In the genomic region with DNA sequence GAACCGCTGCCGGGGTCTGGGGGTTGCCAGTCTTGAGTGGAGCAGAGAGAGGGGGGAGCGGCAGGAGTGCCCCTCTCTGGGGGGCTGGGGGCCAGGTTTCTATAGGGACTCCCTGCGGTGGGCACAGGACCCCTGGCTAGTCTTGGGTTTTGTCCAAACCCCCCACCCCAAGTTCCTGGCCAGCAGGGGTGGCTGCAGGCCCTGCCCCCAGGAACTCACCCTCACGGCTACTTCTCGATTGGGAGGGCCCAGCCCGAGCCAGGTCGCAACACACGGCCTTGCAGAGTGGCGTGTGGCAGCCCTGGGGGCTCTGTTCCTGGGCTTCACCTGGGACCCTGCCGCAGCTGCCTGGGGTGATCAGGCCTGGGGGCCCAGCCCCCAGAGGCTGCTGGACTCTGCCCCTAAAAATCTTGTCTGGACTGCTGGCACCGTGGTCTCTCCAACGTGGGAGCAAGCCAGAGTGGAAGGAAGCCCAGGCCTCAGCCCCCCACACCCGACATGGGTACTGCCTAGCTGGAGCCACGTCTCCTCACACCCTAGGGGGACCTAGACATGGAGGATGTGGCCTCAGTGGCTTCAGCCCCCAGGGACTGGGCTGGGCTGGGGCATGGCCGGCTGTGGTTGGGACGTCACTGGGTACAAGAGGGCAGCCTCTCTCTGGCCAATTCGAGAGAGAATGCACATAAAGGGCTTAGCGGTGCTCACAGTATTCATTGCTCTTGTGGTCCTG, we compare ENCODE assay signal across 17 cellular contexts. TPM values are rescaled to one million over a fixed set of nuclear protein-coding genes. Genes with fewer than 3 reads are reported as not detected.
DNase-seq lines count a peak whose midpoint lies in the region; ATAC-seq, FAIRE-seq and TF ChIP-seq lines count a peak whose summit lies in the region.
"Had no signal": no experiment of that assay in that cellular context is flagged by ENCODE, and none has a peak within 500 bp of the region (broad histone marks: within the 10 kb centered on the region; RNA-seq: fewer than 3 reads in every experiment).

No MANE protein-coding gene starts in this region.

- H3K36me3 ChIP-seq in HCT116 (ENCODE audit: control insufficient read depth in 1 of 2, insufficient read depth in 2 of 2, low read length in 2 of 2) (no peaks in the 10 kb centered on the region), HepG2 (replicated peaks in 1 of 2; ENCODE audit: control insufficient read depth in 1 of 2, insufficient read depth in 2 of 2, low read length in 2 of 2) (no peaks in the 10 kb centered on the region), WERI-Rb-1 (no peaks in the 10 kb centered on the region)
- H3K36me3 ChIP-seq: SJSA1 had no signal

- CTCF ChIA-PET in HCT116 (lab: Charles Lee) = no interaction called here
- CTCF ChIA-PET in HepG2 (lab: Yijun Ruan, JAX; ENCODE audit: low intra/inter-chr PET ratio, low total read pairs) = no interaction called here
- CTCF ChIA-PET in activated CD4-positive, alpha-beta memory T cell treated with anti-CD3 and anti-CD28 coated beads, Interleukin-2, amount 10 ng/mL, durations not matched to agents 7 days and 5 days (lab: Charles Lee) = no interaction called here

- H3K9me3 Mint-ChIP-seq in activated CD4-positive, alpha-beta memory T cell treated with anti-CD3 and anti-CD28 coated beads, Interleukin-2, amount 10 ng/mL, durations not matched to agents 7 days and 5 days = no peaks in the 10 kb centered on the region
- H3K9me3 Mint-ChIP-seq: activated B cell treated with CpG ODN at 0.5 μM for 24 hours; T-helper 2 cell treated with Interferon-gamma antibody and Interleukin-4, amounts not matched to agents 5 μg/mL and 100 μg/mL, for 36 hours had no signal

- peaks cover 9% of the 10 kb centered on the region for H3K4me1 Mint-ChIP-seq in T-helper 17 cell
- peaks cover 8% of the 10 kb centered on the region for H3K4me1 Mint-ChIP-seq in activated CD4-positive, alpha-beta memory T cell treated with anti-CD3 and anti-CD28 coated beads, Interleukin-2, amount 10 ng/mL, durations not matched to agents 7 days and 5 days

- H3K27me3 ChIP-seq in HCT116 (ENCODE audit: insufficient read depth, low read length) (no peaks in the 10 kb centered on the region), HepG2 (ENCODE audit: control insufficient read depth in 1 of 2, insufficient read depth in 2 of 2, low read length in 2 of 2) (peaks cover 62 to 89% of the 10 kb centered on the region in 2 experiments), WERI-Rb-1 (ENCODE audit: insufficient read depth, low read depth, severe bottlenecking) (no peaks in the 10 kb centered on the region)

- peaks cover 19 to 33% of the 10 kb centered on the region in 2 experiments for H3K4me1 ChIP-seq in HCT116 (ENCODE audit: control insufficient read depth in 1 of 2, insufficient read depth in 2 of 2, low read length in 2 of 2)
- H3K4me1 ChIP-seq in HepG2 (ENCODE audit: insufficient read depth, low read length) = peaks cover 62% of the 10 kb centered on the region
- H3K4me1 ChIP-seq: foreskin keratinocyte had no signal

- BruUV-seq in HCT116 (replicated peaks; lab: Mats Ljungman, UMichigan) (no TSS peak), HepG2 (replicated peaks; lab: Mats Ljungman, UMichigan) (no TSS peak)

- H2AFZ ChIP-seq in HCT116 (ENCODE audit: low read depth, low read length, poor library complexity, severe bottlenecking) (no peak overlapping the region), HepG2 (ENCODE audit: low read length) (no peak overlapping the region)

- RAD21 ChIA-PET in HCT116 (lab: Charles Lee; ENCODE audit: low non-redundant PET in 1 of 2, low total read pairs in 2 of 2, uncharacterized antibody in 2 of 2, unreplicated experiment in 2 of 2) = interaction anchor here in 1 of 2 experiments (0.5 kb wide), 1 partner anchor 20 kb away, joined by 4 read pairs; no protein-coding TSS in a partner anchor

- peak overlapping the region; percentile 55 for H3K9ac ChIP-seq in HCT116 (ENCODE audit: low read length)
- no peak overlapping the region for H3K9ac ChIP-seq in HepG2 (ENCODE audit: insufficient read depth, low read depth, low read length)
- H3K9ac ChIP-seq: parathyroid adenoma had no signal

- no peak for TF ChIP-seq POLR2A in HCT116 (IDR thresholded peaks at IDR 0.05; ENCODE audit: borderline replicate concordance, extremely low read depth, insufficient read depth, insufficient read length)
- no peak for TF ChIP-seq POLR2A in HepG2 (IDR thresholded peaks at IDR 0.05; ENCODE audit: insufficient read depth in 1 of 2, low read depth in 2 of 2, low read length in 2 of 2)

- H3K27me3 Mint-ChIP-seq in T-helper 17 cell = no peaks in the 10 kb centered on the region
- peaks cover 4% of the 10 kb centered on the region for H3K27me3 Mint-ChIP-seq in activated CD4-positive, alpha-beta memory T cell treated with anti-CD3 and anti-CD28 coated beads, Interleukin-2, amount 10 ng/mL, durations not matched to agents 7 days and 5 days

- ATAC-seq in HCT116 (no peak), T-helper 17 cell (no peak), HepG2 (peak; percentile 14)

- 15% methylated on average over 9 of the region's 19 CpGs for WGBS in HepG2 (ENCODE audit: low lambda C conversion rate)

- no peak for TF ChIP-seq CTCF in HCT116 (IDR thresholded peaks at IDR 0.05 in 2 of 3, conservative IDR thresholded peaks at IDR 0.05 in 1 of 3; ENCODE audit: borderline replicate concordance in 1 of 3, insufficient read depth in 1 of 3, low read depth in 2 of 3, low read length in 2 of 3)
- no peak for TF ChIP-seq CTCF in HepG2 (CRISPR knock-in tag; IDR thresholded peaks at IDR 0.05)
- TF ChIP-seq CTCF in WERI-Rb-1 (IDR thresholded peaks at IDR 0.05; ENCODE audit: low read depth, low read length) = no peak

- in situ Hi-C loops in HepG2 (cut with HindIII; ENCODE audit: extremely low pct_ligation_motif_present, low pct_unique_long_range_greater_than_20kb) = no loop called here

- peak overlapping the region; percentile 91 for H3K4me2 ChIP-seq in HCT116 (ENCODE audit: low read length)
- H3K4me2 ChIP-seq in HepG2 (ENCODE audit: low read depth, low read length) = peak overlapping the region; percentile 79

- H3K36me3 Mint-ChIP-seq in T-helper 17 cell (ENCODE audit: low read depth) = no peaks in the 10 kb centered on the region
- H3K36me3 Mint-ChIP-seq in activated CD4-positive, alpha-beta memory T cell treated with anti-CD3 and anti-CD28 coated beads, Interleukin-2, amount 10 ng/mL, durations not matched to agents 7 days and 5 days (ENCODE audit: low read depth) = no peaks in the 10 kb centered on the region

- no peak for DNase-seq in HCT116 (ENCODE audit: low read depth, low spot score)
- no peak for DNase-seq in T-helper 17 cell
- DNase-seq in HepG2 (ENCODE audit: low spot score) = no peak
- DNase-seq in skeletal muscle cell (ENCODE audit: low read depth) = no peak
- DNase-seq in activated CD4-positive, alpha-beta memory T cell treated with anti-CD3 and anti-CD28 coated beads, Interleukin-2, amount 10 ng/mL, durations not matched to agents 7 days and 5 days = no peak
- no peak for DNase-seq in WERI-Rb-1
- DNase-seq in DMS153 treated with DMSO at 0.1 percent for 48 hours (lab: John Stamatoyannopoulos, UW; ENCODE audit: unreplicated experiment) = no peak

- H3K27ac Mint-ChIP-seq in T-helper 17 cell = no peak overlapping the region
- H3K27ac Mint-ChIP-seq in activated CD4-positive, alpha-beta memory T cell treated with anti-CD3 and anti-CD28 coated beads, Interleukin-2, amount 10 ng/mL, durations not matched to agents 7 days and 5 days = no peak overlapping the region
- H3K27ac Mint-ChIP-seq: activated B cell treated with CpG ODN at 0.5 μM for 24 hours; activated CD8-positive, alpha-beta T cell treated with anti-CD3 and anti-CD28 coated beads, Interleukin-2, amount 10 ng/mL, durations not matched to agents 7 days and 5 days; T-helper 2 cell treated with Interferon-gamma antibody and Interleukin-4, amounts not matched to agents 5 μg/mL and 100 μg/mL, for 36 hours had no signal

- FAIRE-seq in HepG2 (lab: Jason Lieb, UNC) = no peak
- FAIRE-seq: H54, HTR-8/SVneo, small intestine had no signal

- no peaks in the 10 kb centered on the region for H3K79me2 ChIP-seq in HCT116 (ENCODE audit: insufficient read depth, low read length)
- H3K79me2 ChIP-seq in HepG2 (ENCODE audit: insufficient read depth, low read length) = no peaks in the 10 kb centered on the region
- H3K79me2 ChIP-seq: parathyroid adenoma had no signal

- intact Hi-C loops in HCT116 (cut with micrococcal nuclease) (no loop called here), HepG2 (cut with micrococcal nuclease; ENCODE audit: unreplicated experiment) (loop anchor here (5.0 kb wide), 1 partner anchor 45 kb away; a partner anchor contains a TSS)

- H3K4me3 ChIP-seq in HCT116 (replicated peaks in 1 of 2; ENCODE audit: low read depth in 1 of 2, low read length in 2 of 2) (peak overlapping the region; percentile 29 to 54), HepG2 (replicated peaks in 1 of 3; ENCODE audit: insufficient read depth in 1 of 3, low read depth in 2 of 3, low read length in 3 of 3) (peak overlapping the region in 1 of 3 experiments; percentile 69; a peak in 1 of 6 replicates), skeletal muscle cell (ENCODE audit: low read depth, low read length) (peak overlapping the region; percentile 61), WERI-Rb-1 (ENCODE audit: low read depth, low read length) (no peak overlapping the region)
- H3K4me3 ChIP-seq: SJSA1 had no signal

- no peak for TF ChIP-seq RAD21 in HCT116 (IDR thresholded peaks at IDR 0.05; ENCODE audit: low read depth)
- TF ChIP-seq RAD21 in HepG2 (CRISPR knock-in tag; IDR thresholded peaks at IDR 0.05) = no peak

- TF ChIP-seq EP300 in HepG2 (IDR thresholded peaks at IDR 0.05; ENCODE audit: low read depth in 2 of 2, low read length in 2 of 2) (no peak), HepG2 (CRISPR knock-in tag; IDR thresholded peaks at IDR 0.05; ENCODE audit: borderline replicate concordance) (no peak)

- POLR2A ChIA-PET in HCT116 (lab: Charles Lee) (no interaction called here), HepG2 (lab: Yijun Ruan, JAX) (no interaction called here)
- POLR2A ChIA-PET in activated CD4-positive, alpha-beta memory T cell treated with anti-CD3 and anti-CD28 coated beads, Interleukin-2, amount 10 ng/mL, durations not matched to agents 7 days and 5 days (lab: Charles Lee) = no interaction called here

- H3K27ac ChIP-seq in HCT116 (ENCODE audit: low read depth, low read length) (peak overlapping the region; percentile 38; the same call in 1 of the 2 replicates), HepG2 (ENCODE audit: extremely low read length, insufficient read depth, low read length) (no peak overlapping the region), WERI-Rb-1 (no peak overlapping the region)
- H3K27ac ChIP-seq: epithelial cell of prostate, foreskin keratinocyte, parathyroid adenoma, SJSA1 had no signal

- no peaks in the 10 kb centered on the region for H4K20me1 ChIP-seq in HCT116 (ENCODE audit: insufficient read depth)
- H4K20me1 ChIP-seq in HepG2 (ENCODE audit: insufficient read depth, low read length) = peaks cover 17% of the 10 kb centered on the region

- H3K9me3 ChIP-seq in HCT116 (ENCODE audit: control insufficient read depth in 1 of 2, insufficient read depth in 1 of 2, low read depth in 1 of 2, low read length in 2 of 2) (no peaks in the 10 kb centered on the region), T-helper 17 cell (ENCODE audit: control insufficient read depth, low read length, poor library complexity, severe bottlenecking) (no peaks in the 10 kb centered on the region), HepG2 (ENCODE audit: low read length) (no peaks in the 10 kb centered on the region), WERI-Rb-1 (ENCODE audit: severe bottlenecking) (no peaks in the 10 kb centered on the region)
- H3K9me3 ChIP-seq: SJSA1 had no signal

- peak overlapping the region; percentile 57 for H3K4me3 Mint-ChIP-seq in T-helper 17 cell
- H3K4me3 Mint-ChIP-seq in activated CD4-positive, alpha-beta memory T cell treated with anti-CD3 and anti-CD28 coated beads, Interleukin-2, amount 10 ng/mL, durations not matched to agents 7 days and 5 days = no peak overlapping the region
- H3K4me3 Mint-ChIP-seq: activated B cell treated with CpG ODN at 0.5 μM for 24 hours; activated CD8-positive, alpha-beta T cell treated with anti-CD3 and anti-CD28 coated beads, Interleukin-2, amount 10 ng/mL, durations not matched to agents 7 days and 5 days; T-helper 2 cell treated with Interferon-gamma antibody and Interleukin-4, amounts not matched to agents 5 μg/mL and 100 μg/mL, for 36 hours had no signal

- no peaks in the 10 kb centered on the region for H3K9me2 ChIP-seq in HCT116 (ENCODE audit: insufficient read depth)

RNA-seq across cellular contexts. Expression of a gene that starts 0.8 kb away (rescaled TPM):
- total RNA-seq in HCT116 (2021; ENCODE audit: unreplicated experiment) = 3.8 TPM
- polyA plus RNA-seq in HCT116 (2012) = 1.7 and 2.3 TPM in 2 replicates
- under 1 TPM in 1 of 2 donors, not detected in 1; 0.12 TPM for total RNA-seq in T-helper 17 cell
- total RNA-seq in HepG2 (2016; rRNA removed; fragmentation: Illumina TruSeq; extraction: Trizol) = 1.4 and 2.2 TPM in 2 replicates
- total RNA-seq in HepG2 (2016; cell fraction: cytosol; rRNA removed; fragmentation: Illumina TruSeq; extraction: Trizol; ENCODE audit: low read depth) = 2.8 and 2.9 TPM in 2 replicates
- 1.4 and 2.2 TPM in 2 replicates for total RNA-seq in HepG2 (2016; cell fraction: insoluble cytoplasmic fraction; rRNA removed; fragmentation: Illumina TruSeq; extraction: Trizol)
- total RNA-seq in HepG2 (2016; cell fraction: membrane; rRNA removed; fragmentation: Illumina TruSeq; extraction: Trizol) = 3.6 and 3.7 TPM in 2 replicates
- 1.6 and 1.8 TPM in 2 replicates for total RNA-seq in HepG2 (2016; cell fraction: nucleus; rRNA removed; fragmentation: Illumina TruSeq; extraction: Trizol)
- 0.69 and 0.74 TPM in 2 replicates for polyA plus RNA-seq in HepG2 (2011; rRNA removed)
- 0.37 and 1.2 TPM in 2 replicates for polyA plus RNA-seq in HepG2 (2011; cell fraction: cytosol; rRNA removed)
- polyA plus RNA-seq in HepG2 (2011; cell fraction: nucleus; rRNA removed) = 1.6 and 2.1 TPM in 2 replicates
- polyA plus RNA-seq in HepG2 (2012) = 0.61 and 0.90 TPM in 2 replicates
- 3.5 and 3.8 TPM in 2 replicates for polyA plus RNA-seq in HepG2 (2016; cell fraction: cytosol; fragmentation: Illumina TruSeq; extraction: Trizol; ENCODE audit: low read depth)
- polyA plus RNA-seq in HepG2 (2016; cell fraction: insoluble cytoplasmic fraction; fragmentation: Illumina TruSeq; extraction: Trizol; ENCODE audit: low read depth) = 1.7 and 2.3 TPM in 2 replicates
- polyA plus RNA-seq in HepG2 (2016; cell fraction: membrane; fragmentation: Illumina TruSeq; extraction: Trizol; ENCODE audit: low read depth) = 3.3 and 4.1 TPM in 2 replicates
- polyA plus RNA-seq in HepG2 (2016; cell fraction: nucleus; fragmentation: Illumina TruSeq; extraction: Trizol; ENCODE audit: insufficient read depth, low read depth) = 3.3 and 3.4 TPM in 2 replicates
- 0.62 TPM in 1 of 2 replicates, not detected in the other for polyA minus RNA-seq in HepG2 (2011; rRNA and poly(A)+ RNA removed; ENCODE audit: low replicate concordance)
- polyA minus RNA-seq in HepG2 (2011; cell fraction: cytosol; rRNA and poly(A)+ RNA removed) = 0.40 and 0.62 TPM in 2 replicates
- 0.39 TPM in 1 of 2 replicates, not detected in the other for polyA minus RNA-seq in HepG2 (2011; cell fraction: nucleus; rRNA and poly(A)+ RNA removed)
- not detected for total RNA-seq in activated CD4-positive, alpha-beta memory T cell treated with anti-CD3 and anti-CD28 coated beads, Interleukin-2, amount 10 ng/mL, durations not matched to agents 7 days and 5 days
- total RNA-seq: activated B cell treated with CpG ODN at 0.5 μM for 24 hours; activated CD8-positive, alpha-beta T cell treated with anti-CD3 and anti-CD28 coated beads, Interleukin-2, amount 10 ng/mL, durations not matched to agents 7 days and 5 days; foreskin keratinocyte had no signal

RNA-seq across cellular contexts. Expression of a gene that starts 28.0 kb away (rescaled TPM):
- total RNA-seq in HCT116 (2021; ENCODE audit: unreplicated experiment) (53.7 TPM), T-helper 17 cell (under 1 TPM; 0.52 to 0.76 TPM), HepG2 (2016; rRNA removed; fragmentation: Illumina TruSeq; extraction: Trizol) (20.6 and 83.3 TPM in 2 replicates)
- polyA plus RNA-seq in HCT116 (2012) = 33.6 and 34.3 TPM in 2 replicates
- total RNA-seq in HepG2 (2016; cell fraction: cytosol; rRNA removed; fragmentation: Illumina TruSeq; extraction: Trizol; ENCODE audit: low read depth) = 22.4 and 22.9 TPM in 2 replicates
- total RNA-seq in HepG2 (2016; cell fraction: insoluble cytoplasmic fraction; rRNA removed; fragmentation: Illumina TruSeq; extraction: Trizol) = 17.9 and 83.9 TPM in 2 replicates
- 38.1 and 39.2 TPM in 2 replicates for total RNA-seq in HepG2 (2016; cell fraction: membrane; rRNA removed; fragmentation: Illumina TruSeq; extraction: Trizol)
- total RNA-seq in HepG2 (2016; cell fraction: nucleus; rRNA removed; fragmentation: Illumina TruSeq; extraction: Trizol) = 88.9 and 114 TPM in 2 replicates
- 67.3 and 98.2 TPM in 2 replicates for polyA plus RNA-seq in HepG2 (2011; rRNA removed)
- polyA plus RNA-seq in HepG2 (2011; cell fraction: cytosol; rRNA removed) = 27.2 and 52.1 TPM in 2 replicates
- polyA plus RNA-seq in HepG2 (2011; cell fraction: nucleus; rRNA removed) = 1,312 and 1,533 TPM in 2 replicates
- 45.8 and 48.2 TPM in 2 replicates for polyA plus RNA-seq in HepG2 (2012)
- polyA plus RNA-seq in HepG2 (2016; cell fraction: cytosol; fragmentation: Illumina TruSeq; extraction: Trizol; ENCODE audit: low read depth) = 27.4 and 28.3 TPM in 2 replicates
- polyA plus RNA-seq in HepG2 (2016; cell fraction: insoluble cytoplasmic fraction; fragmentation: Illumina TruSeq; extraction: Trizol; ENCODE audit: low read depth) = 23.8 and 26.1 TPM in 2 replicates
- polyA plus RNA-seq in HepG2 (2016; cell fraction: membrane; fragmentation: Illumina TruSeq; extraction: Trizol; ENCODE audit: low read depth) = 29.3 and 31.7 TPM in 2 replicates
- polyA plus RNA-seq in HepG2 (2016; cell fraction: nucleus; fragmentation: Illumina TruSeq; extraction: Trizol; ENCODE audit: insufficient read depth, low read depth) = 322 and 325 TPM in 2 replicates
- polyA minus RNA-seq in HepG2 (2011; rRNA and poly(A)+ RNA removed; ENCODE audit: low replicate concordance) = 51.6 TPM in 1 of 2 replicates, not detected in the other
- polyA minus RNA-seq in HepG2 (2011; cell fraction: cytosol; rRNA and poly(A)+ RNA removed) = 17.1 and 21.0 TPM in 2 replicates
- 89.4 and 90.8 TPM in 2 replicates for polyA minus RNA-seq in HepG2 (2011; cell fraction: nucleus; rRNA and poly(A)+ RNA removed)
- under 1 TPM; 0.23 to 0.53 TPM for total RNA-seq in activated CD4-positive, alpha-beta memory T cell treated with anti-CD3 and anti-CD28 coated beads, Interleukin-2, amount 10 ng/mL, durations not matched to agents 7 days and 5 days
- total RNA-seq: activated B cell treated with CpG ODN at 0.5 μM for 24 hours; activated CD8-positive, alpha-beta T cell treated with anti-CD3 and anti-CD28 coated beads, Interleukin-2, amount 10 ng/mL, durations not matched to agents 7 days and 5 days; foreskin keratinocyte; SJSA1 had no signal

RNA-seq across cellular contexts. Expression of a gene that starts 45.2 kb away (rescaled TPM):
- total RNA-seq in HCT116 (2021; ENCODE audit: unreplicated experiment) (19.5 TPM), T-helper 17 cell (1 to 10 TPM; 4.1 to 8.1 TPM), HepG2 (2016; rRNA removed; fragmentation: Illumina TruSeq; extraction: Trizol) (7.2 and 9.3 TPM in 2 replicates)
- 8.8 and 9.6 TPM in 2 replicates for polyA plus RNA-seq in HCT116 (2012)
- total RNA-seq in HepG2 (2016; cell fraction: cytosol; rRNA removed; fragmentation: Illumina TruSeq; extraction: Trizol; ENCODE audit: low read depth) = 1.7 and 2.6 TPM in 2 replicates
- 6.1 and 8.3 TPM in 2 replicates for total RNA-seq in HepG2 (2016; cell fraction: insoluble cytoplasmic fraction; rRNA removed; fragmentation: Illumina TruSeq; extraction: Trizol)
- 2.7 and 3.9 TPM in 2 replicates for total RNA-seq in HepG2 (2016; cell fraction: membrane; rRNA removed; fragmentation: Illumina TruSeq; extraction: Trizol)
- total RNA-seq in HepG2 (2016; cell fraction: nucleus; rRNA removed; fragmentation: Illumina TruSeq; extraction: Trizol) = 8.7 and 10.5 TPM in 2 replicates
- 3.8 and 6.1 TPM in 2 replicates for polyA plus RNA-seq in HepG2 (2011; rRNA removed)
- polyA plus RNA-seq in HepG2 (2011; cell fraction: cytosol; rRNA removed) = 1.8 and 2.1 TPM in 2 replicates
- 6.6 and 11.3 TPM in 2 replicates for polyA plus RNA-seq in HepG2 (2011; cell fraction: nucleus; rRNA removed)
- 2.4 and 3.0 TPM in 2 replicates for polyA plus RNA-seq in HepG2 (2012)
- 0.79 and 0.83 TPM in 2 replicates for polyA plus RNA-seq in HepG2 (2016; cell fraction: cytosol; fragmentation: Illumina TruSeq; extraction: Trizol; ENCODE audit: low read depth)
- 4.6 and 6.1 TPM in 2 replicates for polyA plus RNA-seq in HepG2 (2016; cell fraction: insoluble cytoplasmic fraction; fragmentation: Illumina TruSeq; extraction: Trizol; ENCODE audit: low read depth)
- 0.61 and 1.7 TPM in 2 replicates for polyA plus RNA-seq in HepG2 (2016; cell fraction: membrane; fragmentation: Illumina TruSeq; extraction: Trizol; ENCODE audit: low read depth)
- 11.3 and 22.5 TPM in 2 replicates for polyA plus RNA-seq in HepG2 (2016; cell fraction: nucleus; fragmentation: Illumina TruSeq; extraction: Trizol; ENCODE audit: insufficient read depth, low read depth)
- polyA minus RNA-seq in HepG2 (2011; rRNA and poly(A)+ RNA removed; ENCODE audit: low replicate concordance) = 6.4 and 9.2 TPM in 2 replicates
- polyA minus RNA-seq in HepG2 (2011; cell fraction: cytosol; rRNA and poly(A)+ RNA removed) = 4.0 and 6.1 TPM in 2 replicates
- polyA minus RNA-seq in HepG2 (2011; cell fraction: nucleus; rRNA and poly(A)+ RNA removed) = 15.2 and 17.3 TPM in 2 replicates
- total RNA-seq in activated CD4-positive, alpha-beta memory T cell treated with anti-CD3 and anti-CD28 coated beads, Interleukin-2, amount 10 ng/mL, durations not matched to agents 7 days and 5 days = 1 to 10 TPM; 6.6 to 6.8 TPM

Comparison
In these comparisons a context has a peak if more than half of its experiments do, and no peak if none do; other contexts are left out.
1. RNA of a gene that starts 28.0 kb away (total RNA-seq): 17.9 to 114 TPM in HepG2 and 53.7 TPM in HCT116 (single experiment); 0.52 to 0.76 TPM in T-helper 17 cell and 0.23 to 0.53 TPM in activated CD4-positive, alpha-beta memory T cell treated with anti-CD3 and anti-CD28 coated beads, Interleukin-2, amount 10 ng/mL, durations not matched to agents 7 days and 5 days; every median in the first group is over 10 times any median in the second.